ENCODE assay signal across 7 cellular contexts in genomic region chr1:112954945-112955677, GRCh38. TPM values are rescaled to one million over a fixed set of nuclear protein-coding genes. Genes with fewer than 3 reads are reported as not detected.
A peak's percentile ranks its signal among the peaks of the same experiment; 100 is the strongest.
DNase-seq lines count a peak whose midpoint lies in the region; ATAC-seq, FAIRE-seq and TF ChIP-seq lines count a peak whose summit lies in the region.

No MANE protein-coding gene starts in this region.

- H3K27ac ChIP-seq in VCaP (peak overlapping the region; percentile 84), keratinocyte (ENCODE audit: control insufficient read depth, insufficient read depth, low read length) (peak overlapping the region; percentile 92)

- H2AFZ ChIP-seq in keratinocyte (ENCODE audit: control insufficient read depth, low read length): peak overlapping the region; percentile 75

- peak overlapping the region; percentile 90 for H3K4me2 ChIP-seq in keratinocyte (ENCODE audit: control insufficient read depth, extremely low read depth, insufficient read depth, low read depth, low read length)

- peaks cover 16% of the 10 kb centered on the region for H4K20me1 ChIP-seq in keratinocyte (ENCODE audit: control insufficient read depth, extremely low read depth, insufficient read depth, low read length)

- peak; percentile 17 for ATAC-seq in HG02759 (IDR thresholded peaks at IDR 0.05; ENCODE audit: unreplicated experiment)

- peaks cover 0 to 18% of the 10 kb centered on the region in 2 experiments for H3K36me3 ChIP-seq in keratinocyte (ENCODE audit: control insufficient read depth in 2 of 2, extremely low read depth in 1 of 2, insufficient read depth in 2 of 2, low read length in 2 of 2)

- H3K9me3 ChIP-seq in keratinocyte (ENCODE audit: control insufficient read depth, low read depth, low read length): no peaks in the 10 kb centered on the region

- dilution Hi-C loops in keratinocyte (cut with MboI; ENCODE audit: extremely low pct_ligation_motif_present, low sequenced_read_pairs): no loop called here

- FAIRE-seq in keratinocyte (lab: Jason Lieb, UNC): no peak

- peaks cover 95% of the 10 kb centered on the region for H3K79me2 ChIP-seq in keratinocyte (ENCODE audit: control insufficient read depth, insufficient read depth, low read length)

- H3K27me3 ChIP-seq in keratinocyte (ENCODE audit: control insufficient read depth, extremely low read depth, insufficient read depth, low read length): no peaks in the 10 kb centered on the region

- DNase-seq in GM13977 (ENCODE audit: low spot score) (peak; percentile 63), NCI-H146 (lab: John Stamatoyannopoulos, UW) (peak; percentile 73), cardiac fibroblast (ENCODE audit: low read depth in 2 of 2) (peak; percentile 60 to 63), keratinocyte (ENCODE audit: low read depth, low spot score) (no peak)
- peak; percentile 7 to 53 (median 38) for DNase-seq in stimulated activated CD4-positive, alpha-beta T cell treated with anti-CD3 and anti-CD28 coated beads, Interleukin-1b, Interleukin-23, amount 100 ng/mL, for 24 hours (ENCODE audit: low read depth in 4 of 4, low spot score in 1 of 4)

- H3K4me1 ChIP-seq in keratinocyte (ENCODE audit: control insufficient read depth, extremely low read depth, insufficient read depth, low read length): peaks cover 26% of the 10 kb centered on the region

- H3K4me3 ChIP-seq in cardiac fibroblast (replicated peaks in 1 of 2; ENCODE audit: low read depth in 2 of 2, low read length in 2 of 2) (peak overlapping the region; percentile 76 to 86), keratinocyte (ENCODE audit: control insufficient read depth in 2 of 3, extremely low read depth in 1 of 3, insufficient read depth in 2 of 3, low read depth in 1 of 3, low read length in 3 of 3) (peak overlapping the region; percentile 76 to 89 (median 89))

- TF ChIP-seq CTCF in GM13977 (IDR thresholded peaks at IDR 0.05; ENCODE audit: extremely low read depth, insufficient read depth, missing control alignments) (no peak), VCaP (conservative IDR thresholded peaks at IDR 0.05) (no peak), cardiac fibroblast (IDR thresholded peaks at IDR 0.05; ENCODE audit: low read depth, low read length) (peak; percentile 2), keratinocyte (optimal IDR thresholded peaks at IDR 0.05 in 1 of 3, IDR thresholded peaks at IDR 0.05 in 1 of 3, conservative IDR thresholded peaks at IDR 0.05 in 1 of 3; ENCODE audit: extremely low read depth in 1 of 3, insufficient read depth in 2 of 3, low read length in 3 of 3) (peak in 1 of 3 experiments; percentile 9)

- peak overlapping the region; percentile 95 for H3K9ac ChIP-seq in keratinocyte (ENCODE audit: control insufficient read depth, extremely low read depth, insufficient read depth, low read length)

- in situ Hi-C loops in GM13977 (cut with MboI; ENCODE audit: low pct_unique_long_range_greater_than_20kb, low sequenced_read_pairs, unreplicated experiment): no loop called here

- H3K9me1 ChIP-seq in keratinocyte (ENCODE audit: control insufficient read depth, extremely low read depth, insufficient read depth, low read length): peaks cover 5% of the 10 kb centered on the region

RNA-seq across cellular contexts. Expression of gene SLC16A1, which starts 0.9 kb away (rescaled TPM):
- polyA plus RNA-seq in keratinocyte: 221 to 269 TPM (median 242 TPM) in 3 replicates
- 66.2 TPM for polyA plus RNA-seq in keratinocyte (2011; ENCODE audit: low read depth)
- polyA plus RNA-seq in keratinocyte (2011; cell fraction: cytosol; rRNA removed): 29.6 and 51.5 TPM in 2 replicates
- polyA plus RNA-seq in keratinocyte (2011; cell fraction: nucleus; rRNA removed): 292 and 392 TPM in 2 replicates
- polyA plus RNA-seq in keratinocyte (2012; ENCODE audit: low replicate concordance): 114 and 178 TPM in 2 replicates
- polyA minus RNA-seq in keratinocyte: 315 to 729 TPM (median 646 TPM) in 3 replicates
- polyA minus RNA-seq in keratinocyte (2011; cell fraction: cytosol; rRNA and poly(A)+ RNA removed): 218 TPM
- 362 and 575 TPM in 2 replicates for polyA minus RNA-seq in keratinocyte (2011; cell fraction: nucleus; rRNA and poly(A)+ RNA removed)
